Comparison of ENCODE assay signal across 8 cellular contexts in the genomic region with DNA sequence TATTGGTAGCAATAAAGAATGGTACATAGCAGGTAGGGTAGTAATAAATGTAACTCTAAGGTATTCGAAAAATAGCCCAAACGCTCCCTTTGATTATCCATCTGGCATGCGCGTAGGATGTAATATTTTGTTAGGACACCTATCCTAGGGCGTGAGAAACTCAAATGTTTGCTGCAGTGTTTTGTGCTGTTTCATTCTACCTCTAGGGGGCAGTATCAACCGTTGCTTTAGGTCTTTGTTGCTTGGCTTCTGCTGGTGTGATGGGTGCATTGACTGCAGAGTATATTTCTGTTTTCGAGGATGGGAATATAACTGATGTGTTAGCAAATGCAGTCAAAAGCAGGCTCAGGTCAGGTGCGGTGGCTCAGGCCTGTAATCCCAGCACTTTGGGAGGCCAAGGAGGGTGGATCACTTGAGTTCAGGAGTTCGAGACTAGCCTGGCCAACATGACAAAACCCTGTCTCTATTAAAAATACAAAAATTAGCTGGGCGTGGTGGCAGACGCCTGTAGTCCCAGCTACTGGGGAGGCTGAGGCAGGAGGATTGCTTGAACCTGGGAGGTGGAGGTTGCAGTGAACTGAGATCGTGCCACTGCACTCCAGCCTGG. TPM values are rescaled to one million over a fixed set of nuclear protein-coding genes. Genes with fewer than 3 reads are reported as not detected.
DNase-seq lines count a peak whose midpoint lies in the region; TF ChIP-seq lines count a peak whose summit lies in the region.
"Not testable (repeated sequence)": the region's sequence is repeated elsewhere in the genome, so short reads cannot be mapped to it uniquely, and the experiment has no call there.

No MANE protein-coding gene starts in this region.

- H3K4me2 ChIP-seq in KMS-11: not testable (repeated sequence)

- H2AFZ ChIP-seq in KMS-11 (ENCODE audit: low read depth): not testable (repeated sequence)

- not testable (repeated sequence) for H3K27me3 ChIP-seq in KMS-11 (ENCODE audit: insufficient read depth, low read depth); WERI-Rb-1 (ENCODE audit: insufficient read depth, low read depth, severe bottlenecking); endodermal cell (ENCODE audit: control insufficient read depth, insufficient read depth, low read length, poor library complexity, severe bottlenecking)

- DNase-seq in ACHN (peak; percentile 67), GM03348 (ENCODE audit: low spot score) (peak; percentile 61), NCI-H82 treated with DMSO at 0.1 percent for 48 hours (lab: John Stamatoyannopoulos, UW; ENCODE audit: unreplicated experiment) (peak; percentile 42), WERI-Rb-1 (peak; percentile 53), endodermal cell (peak; percentile 70), iPS-NIHi7 (ENCODE audit: extremely low spot score) (peak; percentile 74), pons (ENCODE audit: low spot score) (peak; percentile 54)

- H4K20me1 ChIP-seq in KMS-11 (ENCODE audit: insufficient read depth): not testable (repeated sequence)

- peak; percentile 75 for TF ChIP-seq CTCF in KMS-11 (conservative IDR thresholded peaks at IDR 0.05; ENCODE audit: low read depth, low read length)
- peak; percentile 81 for TF ChIP-seq CTCF in WERI-Rb-1 (IDR thresholded peaks at IDR 0.05; ENCODE audit: low read depth, low read length)
- peak; percentile 88 for TF ChIP-seq CTCF in endodermal cell (conservative IDR thresholded peaks at IDR 0.05)

- not testable (repeated sequence) for H3K9me3 ChIP-seq in WERI-Rb-1 (ENCODE audit: severe bottlenecking); endodermal cell (ENCODE audit: control insufficient read depth, low read length)

- WGBS in endodermal cell (ENCODE audit: insufficient coverage in 1 of 2, insufficient read length in 1 of 2), 2 experiments: 70 to 73% methylated on average over 10 to 12 of the region's 12 CpGs

- H3K27ac ChIP-seq in KMS-11; WERI-Rb-1; endodermal cell (ENCODE audit: low read depth, low read length): not testable (repeated sequence)

- not testable (repeated sequence) for H3K9me3 Mint-ChIP-seq in endodermal cell

- H3K36me3 Mint-ChIP-seq in endodermal cell (ENCODE audit: low read depth): peaks cover 18% of the 10 kb centered on the region

- H3K9ac ChIP-seq in KMS-11; endodermal cell (ENCODE audit: extremely low read depth, low read length, poor library complexity, severe bottlenecking): not testable (repeated sequence)

- peaks cover 15% of the 10 kb centered on the region for H3K4me1 Mint-ChIP-seq in endodermal cell

- not testable (repeated sequence) for H3K4me3 ChIP-seq in KMS-11 (IDR thresholded peaks at IDR 0.05; ENCODE audit: insufficient read depth, low read depth, low read length); WERI-Rb-1 (ENCODE audit: low read depth, low read length); endodermal cell (ENCODE audit: low read length)

- not testable (repeated sequence) for H3K27me3 Mint-ChIP-seq in endodermal cell (ENCODE audit: insufficient read depth)

- H3K4me3 Mint-ChIP-seq in endodermal cell: not testable (repeated sequence)

- H3K79me2 ChIP-seq in KMS-11 (ENCODE audit: insufficient read depth, low read depth): not testable (repeated sequence)

- in situ Hi-C loops in ACHN (cut with HindIII; ENCODE audit: low pct_ligation_motif_present, low pct_unique_long_range_greater_than_20kb, low sequenced_read_pairs): not testable (repeated sequence)

- H3K4me1 ChIP-seq in KMS-11 (ENCODE audit: low read depth, poor library complexity, severe bottlenecking); endodermal cell (ENCODE audit: control insufficient read depth, insufficient read depth, low read length): not testable (repeated sequence)

- H3K36me3 ChIP-seq in KMS-11 (ENCODE audit: insufficient read depth); WERI-Rb-1; endodermal cell (ENCODE audit: control insufficient read depth, insufficient read depth, low read length): not testable (repeated sequence)

- not testable (repeated sequence) for H3K27ac Mint-ChIP-seq in endodermal cell

RNA-seq across cellular contexts. Expression of a gene that starts 55.7 kb away (rescaled TPM):
- 10 to 100 TPM; 33.6 to 39.1 TPM for total RNA-seq in endodermal cell
- polyA plus RNA-seq in endodermal cell (2013, experiment 1 of 2): 14.5 TPM
- polyA plus RNA-seq in endodermal cell (2013, experiment 2 of 2): 13.9 TPM

RNA-seq across cellular contexts. Expression of a gene that starts 55.9 kb away (rescaled TPM):
- total RNA-seq in endodermal cell: 100 to 1,000 TPM; 138 TPM
- 73.5 TPM for polyA plus RNA-seq in endodermal cell (2013, experiment 1 of 2)
- polyA plus RNA-seq in endodermal cell (2013, experiment 2 of 2): 77.1 TPM
